ENCODE assay signal across 17 cellular contexts in the genomic region with DNA sequence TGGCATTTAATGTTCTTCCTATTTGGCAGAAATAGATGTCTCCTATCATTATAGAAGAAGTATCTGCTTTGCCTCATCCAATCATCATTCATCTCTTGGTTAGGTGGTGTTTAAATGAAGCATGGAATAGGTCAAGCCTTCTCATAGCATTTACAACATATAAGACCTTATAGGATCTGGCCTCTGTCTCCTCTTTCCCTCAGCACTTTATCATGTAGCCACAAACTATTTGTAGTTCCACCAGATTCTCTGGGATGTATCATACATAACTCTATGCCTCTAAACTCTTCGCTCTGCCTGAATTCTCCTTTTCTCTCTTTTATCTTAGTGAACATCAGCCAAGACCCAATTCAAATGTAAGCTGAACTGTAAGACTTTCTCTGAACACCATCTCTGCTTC. TPM values are rescaled to one million over a fixed set of nuclear protein-coding genes. Genes with fewer than 3 reads are reported as not detected.
DNase-seq lines count a peak whose midpoint lies in the region; TF ChIP-seq lines count a peak whose summit lies in the region.
"Had no signal": no experiment of that assay in that cellular context is flagged by ENCODE, and none has a peak within 500 bp of the region (broad histone marks: within the 10 kb centered on the region; RNA-seq: fewer than 3 reads in every experiment).

No MANE protein-coding gene starts in this region.

- TSS peak; percentile 3 for BruUV-seq in MCF 10A (replicated peaks; lab: Mats Ljungman, UMichigan)
- no TSS peak for BruUV-seq in mammary epithelial cell (replicated peaks; lab: Mats Ljungman, UMichigan)

- CTCF ChIA-PET in MCF 10A (lab: Yijun Ruan, JAX) (interaction anchor here (1.2 kb wide), 1 partner anchor 20 kb away, joined by 3 read pairs; no protein-coding TSS in a partner anchor), mammary epithelial cell (lab: Charles Lee; ENCODE audit: low non-redundant PET) (no interaction called here), HEK293 (lab: Yijun Ruan, JAX) (interaction anchor here (0.5 to 1.2 kb wide), 2 partner anchors 130 to 142 kb away, joined by 3 read pairs; no protein-coding TSS in a partner anchor)

- in situ Hi-C loops in mammary epithelial cell (cut with MboI; ENCODE audit: low sequenced_read_pairs in 2 of 2) (no loop called here), GM13976 (cut with MboI; ENCODE audit: low sequenced_read_pairs, unreplicated experiment) (no loop called here)

- H3K27me3 ChIP-seq in mammary epithelial cell (ENCODE audit: insufficient read depth, low read length) = no peaks in the 10 kb centered on the region
- no peaks in the 10 kb centered on the region for H3K27me3 ChIP-seq in neural progenitor cell
- H3K27me3 ChIP-seq: SJSA1 had no signal

- H3K36me3 Mint-ChIP-seq in MCF 10A (ENCODE audit: insufficient read depth, unreplicated experiment) = peaks cover 88% of the 10 kb centered on the region
- peaks cover 18% of the 10 kb centered on the region for H3K36me3 Mint-ChIP-seq in neural progenitor cell

- H3K9me3 Mint-ChIP-seq in MCF 10A (ENCODE audit: unreplicated experiment) (no peaks in the 10 kb centered on the region), neural progenitor cell (no peaks in the 10 kb centered on the region)
- H3K9me3 Mint-ChIP-seq: CD4-positive, alpha-beta T cell had no signal

- H3K4me1 Mint-ChIP-seq in MCF 10A (ENCODE audit: insufficient read depth, unreplicated experiment) (peaks cover 12% of the 10 kb centered on the region), neural progenitor cell (no peaks in the 10 kb centered on the region)

- dilution Hi-C loops in mammary epithelial cell (cut with HindIII; ENCODE audit: low sequenced_read_pairs) = no loop called here

- H3K9me3 ChIP-seq in mammary epithelial cell (replicated peaks; ENCODE audit: insufficient read depth, low read length) = no peaks in the 10 kb centered on the region
- no peaks in the 10 kb centered on the region for H3K9me3 ChIP-seq in HEK293 (ENCODE audit: control insufficient read depth, insufficient read depth, low read depth, low read length)
- H3K9me3 ChIP-seq in neural progenitor cell (ENCODE audit: low read depth) = no peaks in the 10 kb centered on the region
- H3K9me3 ChIP-seq: SJSA1 had no signal

- H3K4me3 Mint-ChIP-seq in MCF 10A (ENCODE audit: unreplicated experiment) (no peak overlapping the region), neural progenitor cell (no peak overlapping the region)
- H3K4me3 Mint-ChIP-seq: CD4-positive, alpha-beta T cell had no signal

- H3K36me3 ChIP-seq in mammary epithelial cell (ENCODE audit: insufficient read depth, low read length) = peaks cover 31% of the 10 kb centered on the region
- peaks cover 75 to 80% of the 10 kb centered on the region in 2 experiments for H3K36me3 ChIP-seq in HEK293 (ENCODE audit: control insufficient read depth in 2 of 2, insufficient read depth in 1 of 2, low read length in 2 of 2)
- peaks cover 12% of the 10 kb centered on the region for H3K36me3 ChIP-seq in neural progenitor cell

- no peak for DNase-seq in MCF 10A (ENCODE audit: unreplicated experiment)
- DNase-seq in mammary epithelial cell = no peak
- peak; percentile 90 for DNase-seq in amniotic epithelial cell (ENCODE audit: low read depth)
- no peak for DNase-seq in neural progenitor cell (ENCODE audit: low spot score)
- DNase-seq in OCI-M2 (lab: John Stamatoyannopoulos, UW; ENCODE audit: unreplicated experiment) = no peak
- DNase-seq in GM13976 (ENCODE audit: low spot score) = no peak
- DNase-seq: ACHN; CD4-positive, alpha-beta T cell; DND-41; GDM1; Karpas-422; NCI-H1930; NCI-H2171 treated with DMSO at 0.1 percent for 48 hours; NCI-H510A had no signal

- POLR2A ChIA-PET in MCF 10A (lab: Yijun Ruan, JAX) = interaction anchor here (1.3 kb wide), 4 partner anchors 9 to 25 kb away, joined by 3 to 5 read pairs (median 4); a partner anchor contains a TSS
- POLR2A ChIA-PET in HEK293 (lab: Yijun Ruan, JAX) = interaction anchor here (0.6 kb wide), 1 partner anchor 14 kb away, joined by 3 read pairs; no protein-coding TSS in a partner anchor

- peaks cover 73% of the 10 kb centered on the region for H3K79me2 ChIP-seq in mammary epithelial cell (ENCODE audit: insufficient read depth, low read length)
- H3K79me2 ChIP-seq in neural progenitor cell (ENCODE audit: low read depth) = peaks cover 41% of the 10 kb centered on the region

- no peaks in the 10 kb centered on the region for H3K27me3 Mint-ChIP-seq in MCF 10A (ENCODE audit: insufficient read depth, unreplicated experiment)
- H3K27me3 Mint-ChIP-seq in neural progenitor cell (ENCODE audit: insufficient read depth, low read depth) = no peaks in the 10 kb centered on the region
- H3K27me3 Mint-ChIP-seq: CD4-positive, alpha-beta T cell had no signal

- no peaks in the 10 kb centered on the region for H3F3A ChIP-seq in neural progenitor cell (ENCODE audit: low read depth)

- H3K9ac ChIP-seq in mammary epithelial cell (ENCODE audit: insufficient read depth, low read length) (no peak overlapping the region), neural progenitor cell (no peak overlapping the region)

- H3K4me3 ChIP-seq in mammary epithelial cell (replicated peaks in 1 of 3; ENCODE audit: insufficient read depth in 1 of 3, low read depth in 2 of 3, low read length in 3 of 3) (no peak overlapping the region), HEK293 (ENCODE audit: low read depth, low read length) (no peak overlapping the region), neural progenitor cell (no peak overlapping the region)
- H3K4me3 ChIP-seq: SJSA1 had no signal

- 100% methylated on average over 1 of the region's 1 CpG for WGBS in mammary epithelial cell (ENCODE audit: low coverage, missing lambda C conversion rate)

- intact Hi-C loops in MCF 10A (cut with micrococcal nuclease) (no loop called here), mammary epithelial cell (cut with micrococcal nuclease) (loop anchor here (10.0 kb wide), 1 partner anchor 53 kb away; no protein-coding TSS in a partner anchor)

- H3K27ac ChIP-seq in mammary epithelial cell (ENCODE audit: insufficient read depth, low read depth, low read length) (no peak overlapping the region), HEK293 (ENCODE audit: extremely low read depth, low read depth, low read length) (no peak overlapping the region), neural progenitor cell (peak overlapping the region; percentile 34)
- H3K27ac ChIP-seq: RWPE1, SJSA1 had no signal

- no peak overlapping the region for H2AFZ ChIP-seq in mammary epithelial cell (ENCODE audit: low read depth, low read length)
- H2AFZ ChIP-seq in neural progenitor cell (replicated peaks) = no peak overlapping the region

- no peak overlapping the region for H3K27ac Mint-ChIP-seq in MCF 10A (ENCODE audit: low read depth, unreplicated experiment)
- H3K27ac Mint-ChIP-seq in neural progenitor cell = no peak overlapping the region
- H3K27ac Mint-ChIP-seq: CD4-positive, alpha-beta T cell had no signal

- H3K4me1 ChIP-seq in mammary epithelial cell (ENCODE audit: insufficient read depth, low read length) (no peaks in the 10 kb centered on the region), HEK293 (ENCODE audit: control insufficient read depth, insufficient read depth, low read length) (peaks cover 7% of the 10 kb centered on the region), neural progenitor cell (no peaks in the 10 kb centered on the region)

- H4K20me1 ChIP-seq in mammary epithelial cell (ENCODE audit: insufficient read depth, low read length) = no peaks in the 10 kb centered on the region
- peaks cover 3% of the 10 kb centered on the region for H4K20me1 ChIP-seq in neural progenitor cell (ENCODE audit: low read depth)

- no peak overlapping the region for H3K4me2 ChIP-seq in mammary epithelial cell (ENCODE audit: insufficient read depth, low read depth, low read length)
- no peak overlapping the region for H3K4me2 ChIP-seq in neural progenitor cell

- TF ChIP-seq CTCF in MCF 10A (IDR thresholded peaks at IDR 0.05; ENCODE audit: unreplicated experiment) (no peak), mammary epithelial cell (conservative IDR thresholded peaks at IDR 0.05 in 1 of 2, IDR thresholded peaks at IDR 0.05 in 1 of 2; ENCODE audit: extremely low read depth in 1 of 2, insufficient read depth in 1 of 2, low read depth in 1 of 2, low read length in 2 of 2) (no peak), HEK293 (tag by site-specific recombination; IDR thresholded peaks at IDR 0.05) (no peak), neural progenitor cell (IDR thresholded peaks at IDR 0.05) (no peak), GM13976 (IDR thresholded peaks at IDR 0.05; ENCODE audit: borderline replicate concordance, control extremely low read depth, extremely low read depth, insufficient read depth, missing control alignments) (no peak)

TF ChIP-seq in HEK293, 187 proteins besides CTCF, POLR2A, EP300 and RAD21:
- TF ChIP-seq MZF1 (tag by site-specific recombination; IDR thresholded peaks at IDR 0.05; ENCODE audit: borderline replicate concordance) (0 out of 2 replicates have a peak, but pooled peaks have one; percentile 0), ZBTB17 (tag by site-specific recombination; IDR thresholded peaks at IDR 0.05) (peak; percentile 61; the same call in 1 of the 2 replicates)
- TF ChIP-seq, protein P1, sequence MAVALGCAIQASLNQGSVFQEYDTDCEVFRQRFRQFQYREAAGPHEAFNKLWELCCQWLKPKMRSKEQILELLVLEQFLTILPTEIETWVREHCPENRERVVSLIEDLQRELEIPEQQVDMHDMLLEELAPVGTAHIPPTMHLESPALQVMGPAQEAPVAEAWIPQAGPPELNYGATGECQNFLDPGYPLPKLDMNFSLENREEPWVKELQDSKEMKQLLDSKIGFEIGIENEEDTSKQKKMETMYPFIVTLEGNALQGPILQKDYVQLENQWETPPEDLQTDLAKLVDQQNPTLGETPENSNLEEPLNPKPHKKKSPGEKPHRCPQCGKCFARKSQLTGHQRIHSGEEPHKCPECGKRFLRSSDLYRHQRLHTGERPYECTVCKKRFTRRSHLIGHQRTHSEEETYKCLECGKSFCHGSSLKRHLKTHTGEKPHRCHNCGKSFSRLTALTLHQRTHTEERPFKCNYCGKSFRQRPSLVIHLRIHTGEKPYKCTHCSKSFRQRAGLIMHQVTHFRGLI (tag by site-specific recombination; IDR thresholded peaks at IDR 0.05) = no peak
- TF ChIP-seq, protein P2, sequence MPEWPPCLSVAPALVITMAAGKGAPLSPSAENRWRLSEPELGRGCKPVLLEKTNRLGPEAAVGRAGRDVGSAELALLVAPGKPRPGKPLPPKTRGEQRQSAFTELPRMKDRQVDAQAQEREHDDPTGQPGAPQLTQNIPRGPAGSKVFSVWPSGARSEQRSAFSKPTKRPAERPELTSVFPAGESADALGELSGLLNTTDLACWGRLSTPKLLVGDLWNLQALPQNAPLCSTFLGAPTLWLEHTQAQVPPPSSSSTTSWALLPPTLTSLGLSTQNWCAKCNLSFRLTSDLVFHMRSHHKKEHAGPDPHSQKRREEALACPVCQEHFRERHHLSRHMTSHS (tag by site-specific recombination; IDR thresholded peaks at IDR 0.05) = no peak

RNA-seq across cellular contexts. Expression of a gene that starts 20.7 kb away (rescaled TPM):
- 37.1 and 39.2 TPM in 2 replicates for total RNA-seq in MCF 10A (2022)
- total RNA-seq in mammary epithelial cell = 10 to 100 TPM; 23.7 to 37.0 TPM
- 13.0 TPM for polyA plus RNA-seq in mammary epithelial cell
- 25.7 TPM for polyA minus RNA-seq in mammary epithelial cell
- total RNA-seq in neural progenitor cell (ENCODE audit: low replicate concordance) = 30.8 and 40.7 TPM in 2 replicates

RNA-seq across cellular contexts. Expression of a gene that starts 37.5 kb away (rescaled TPM):
- total RNA-seq in MCF 10A (2022) = 23.4 and 29.7 TPM in 2 replicates
- 10 to 100 TPM; 20.0 to 32.3 TPM for total RNA-seq in mammary epithelial cell
- polyA plus RNA-seq in mammary epithelial cell = 16.2 TPM
- polyA minus RNA-seq in mammary epithelial cell = 16.5 TPM
- 35.4 and 40.5 TPM in 2 replicates for total RNA-seq in neural progenitor cell (ENCODE audit: low replicate concordance)
